ENCODE assay signal across 23 cellular contexts in the genomic region with DNA sequence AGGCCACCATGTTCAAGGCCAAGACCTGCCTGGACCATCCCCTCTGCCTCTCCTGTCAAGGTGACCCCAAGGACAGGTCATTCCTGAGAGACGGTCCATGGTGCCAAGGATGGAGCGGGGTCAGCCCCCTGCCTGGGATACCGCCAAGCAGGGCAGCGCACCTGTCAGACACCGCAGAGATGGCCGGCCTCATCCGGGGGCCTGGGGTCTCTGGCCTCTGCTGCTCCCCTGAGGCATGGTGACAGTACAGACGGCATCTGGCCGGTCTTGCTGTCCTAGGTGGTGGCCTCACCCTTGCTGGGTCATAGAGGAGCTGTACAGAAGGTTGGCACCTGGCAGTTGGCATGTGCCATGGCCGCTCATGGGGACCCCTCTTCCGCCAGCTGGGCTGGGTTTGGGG. TPM values are rescaled to one million over a fixed set of nuclear protein-coding genes. Genes with fewer than 3 reads are reported as not detected.
"Had no signal": no experiment of that assay in that cellular context is flagged by ENCODE, and none has a peak within 500 bp of the region (broad histone marks: within the 10 kb centered on the region; RNA-seq: fewer than 3 reads in every experiment).

No MANE protein-coding gene starts in this region.

- H3K4me2 ChIP-seq: SK-N-SH had no signal

- H3K9me3 ChIP-seq: SK-N-SH had no signal

- FAIRE-seq: HTR-8/SVneo, RCC 7860 had no signal

- DNase-seq: KBM-7, MV-4-11, NCI-H1048, NCI-H1105, NCI-H1417, NCI-H146, NCI-H1694 treated with DMSO at 0.1 percent for 48 hours, NCI-H1930, NCI-H2081, NCI-H2107, NCI-H2227 treated with DMSO at 0.1 percent for 48 hours, NCI-H524, NCI-H526 treated with DMSO at 0.1 percent for 48 hours, NCI-H748 treated with DMSO at 0.1 percent for 48 hours, RPMI8226, SHP77, SK-N-SH, SW 1271, T-cell had no signal

- ATAC-seq: T-cell had no signal

- H3K9ac ChIP-seq: SK-N-SH had no signal

- H3K27ac ChIP-seq: HL-60 had no signal

RNA-seq across cellular contexts. Expression of gene ANO8, which starts 14.2 kb away (rescaled TPM):
- polyA plus RNA-seq: IgD-negative memory B cell had no signal
